In genomic region chr7:92635538-92635937, GRCh38 we compare ENCODE assay signal across 1 cellular context.
TF ChIP-seq lines count a peak whose summit lies in the region.

No MANE protein-coding gene starts in this region.

TF ChIP-seq in WTC11, 78 proteins besides CTCF, POLR2A, EP300 and RAD21 (continued from another document):
- TF ChIP-seq ATF2 (CRISPR knock-in tag; IDR thresholded peaks at IDR 0.05; ENCODE audit: borderline replicate concordance, low read depth) = no peak
- TF ChIP-seq FOXJ3 (CRISPR knock-in tag; IDR thresholded peaks at IDR 0.05; ENCODE audit: borderline replicate concordance) = no peak
- no peak for TF ChIP-seq FOXK1 (CRISPR knock-in tag; IDR thresholded peaks at IDR 0.05)
- no peak for TF ChIP-seq KAT7 (CRISPR knock-in tag; IDR thresholded peaks at IDR 0.05; ENCODE audit: borderline replicate concordance)
